In genomic region chr18:7617738-7618422, GRCh38 we compare ENCODE assay signal across 8 cellular contexts. TPM values are rescaled to one million over a fixed set of nuclear protein-coding genes. Genes with fewer than 3 reads are reported as not detected.
DNase-seq lines count a peak whose midpoint lies in the region; ATAC-seq and TF ChIP-seq lines count a peak whose summit lies in the region.
"Had no signal": no experiment of that assay in that cellular context is flagged by ENCODE, and none has a peak within 500 bp of the region (broad histone marks: within the 10 kb centered on the region; RNA-seq: fewer than 3 reads in every experiment).

No MANE protein-coding gene starts in this region.

- H3K4me3 ChIP-seq in MG63 (peak overlapping the region; percentile 25), esophagus squamous epithelium (peak overlapping the region in 1 of 4 donors; percentile 37), mucosa of descending colon (no peak overlapping the region), uterus (no peak overlapping the region)

- intact Hi-C loops in esophagus squamous epithelium (cut with DNase I) (no loop called here), mucosa of descending colon (cut with DNase I, micrococcal nuclease) (no loop called here), uterus (cut with DNase I; ENCODE audit: low total_unique reads) (no loop called here)

- ATAC-seq in mucosa of descending colon (peak; percentile 54), GM21723 (IDR thresholded peaks at IDR 0.05; ENCODE audit: unreplicated experiment) (no peak), HG03175 (IDR thresholded peaks at IDR 0.05; ENCODE audit: unreplicated experiment) (no peak)
- ATAC-seq: HCT116 had no signal

- H3K9me3 ChIP-seq in MG63: no peaks in the 10 kb centered on the region
- no peaks in the 10 kb centered on the region for H3K9me3 ChIP-seq in esophagus squamous epithelium
- H3K9me3 ChIP-seq in mucosa of descending colon: no peaks in the 10 kb centered on the region
- no peaks in the 10 kb centered on the region for H3K9me3 ChIP-seq in uterus

- peaks cover 5 to 60% (median 5%) of the 10 kb centered on the region in 3 donors for H3K4me1 ChIP-seq in esophagus squamous epithelium
- H3K4me1 ChIP-seq in mucosa of descending colon (ENCODE audit: low read depth): peaks cover 4% of the 10 kb centered on the region
- H3K4me1 ChIP-seq in uterus: no peaks in the 10 kb centered on the region

- TF ChIP-seq CTCF in esophagus squamous epithelium (IDR thresholded peaks at IDR 0.05): no peak
- TF ChIP-seq CTCF in mucosa of descending colon (IDR thresholded peaks at IDR 0.05): no peak
- TF ChIP-seq CTCF in uterus (IDR thresholded peaks at IDR 0.05): no peak

- H3K27me3 ChIP-seq in MG63: no peaks in the 10 kb centered on the region
- H3K27me3 ChIP-seq in esophagus squamous epithelium: no peaks in the 10 kb centered on the region
- no peaks in the 10 kb centered on the region for H3K27me3 ChIP-seq in uterus

- no peaks in the 10 kb centered on the region for H3K36me3 ChIP-seq in MG63
- H3K36me3 ChIP-seq in esophagus squamous epithelium: no peaks in the 10 kb centered on the region
- no peaks in the 10 kb centered on the region for H3K36me3 ChIP-seq in mucosa of descending colon (ENCODE audit: low read depth)
- no peaks in the 10 kb centered on the region for H3K36me3 ChIP-seq in uterus

- no peak for TF ChIP-seq POLR2A in esophagus squamous epithelium (IDR thresholded peaks at IDR 0.05)
- no peak for TF ChIP-seq POLR2A in uterus (IDR thresholded peaks at IDR 0.05)

- WGBS in esophagus squamous epithelium, 2 donors: 21 to 22% methylated on average over 7 of the region's 7 CpGs

- DNase-seq in MG63 (peak; percentile 71), esophagus squamous epithelium (lab: John Stamatoyannopoulos, UW) (no peak), mucosa of descending colon (peak in 1 of 3 donors; percentile 70), uterus (peak; percentile 37 to 53), NCI-H446 (lab: John Stamatoyannopoulos, UW) (no peak)

- H3K27ac ChIP-seq in esophagus squamous epithelium (peak overlapping the region in 3 of 4 donors; percentile 4 to 54 (median 13)), uterus (peak overlapping the region; percentile 19 to 33)

RNA-seq across cellular contexts. Expression of gene PTPRM, which starts 50.8 kb away (rescaled TPM):
- 13.2 and 57.7 TPM in 2 replicates for total RNA-seq in MG63 (2014; rRNA removed; shearing (Covaris generic); ENCODE audit: low replicate concordance)
- 10 to 100 TPM in 2 of 4 donors, 1 to 10 TPM in 2; 6.5 to 38.7 (median 11.1) TPM for total RNA-seq in esophagus squamous epithelium
- 10 to 100 TPM; 15.3 to 41.1 (median 19.6) TPM for total RNA-seq in mucosa of descending colon
- total RNA-seq in uterus: 100 to 1,000 TPM in 1 of 4 donors, 10 to 100 TPM in 3; 62.0 to 127 (median 85.7) TPM

Comparison
In these comparisons a context has a peak if more than half of its experiments do, and no peak if none do; other contexts are left out.
1. DNase-seq: peak in MG63 (single experiment) and uterus (2 of 2); none in esophagus squamous epithelium (single experiment) and NCI-H446 (0 of 2).